2 cellular contexts compared by ENCODE assay signal in genomic region chr3:180142472-180142871, GRCh38.
TF ChIP-seq lines count a peak whose summit lies in the region.

No MANE protein-coding gene starts in this region.

TF ChIP-seq in HepG2, 621 proteins besides CTCF, POLR2A, EP300 and RAD21:
- TF ChIP-seq ZSCAN21 (CRISPR knock-in tag; IDR thresholded peaks at IDR 0.05; ENCODE audit: borderline replicate concordance) = no peak
- peak; percentile 92 for TF ChIP-seq HNRNPK (IDR thresholded peaks at IDR 0.05; ENCODE audit: low read depth, low read length, poor library complexity, severe bottlenecking)

TF ChIP-seq in K562, 482 proteins besides CTCF, POLR2A, EP300 and RAD21:
- no peak for TF ChIP-seq KLF13 (tag; IDR thresholded peaks at IDR 0.05; ENCODE audit: borderline replicate concordance, low read depth)
- TF ChIP-seq HNRNPK (IDR thresholded peaks at IDR 0.05; ENCODE audit: low read depth, low read length, poor library complexity, severe bottlenecking) = peak; percentile 55
- no peak for TF ChIP-seq ETS1 (conservative IDR thresholded peaks at IDR 0.05; ENCODE audit: control insufficient read depth, low read depth, low read length)
- peak; percentile 59 for TF ChIP-seq PCBP2 (IDR thresholded peaks at IDR 0.05; ENCODE audit: low read depth, low read length, poor library complexity, severe bottlenecking)
- no peak for TF ChIP-seq PURB (CRISPR knock-in tag; IDR thresholded peaks at IDR 0.05; ENCODE audit: low read depth)
- no peak for TF ChIP-seq TRIM24 (IDR thresholded peaks at IDR 0.05)
